Comparison of ENCODE assay signal across 8 cellular contexts in the genomic region with DNA sequence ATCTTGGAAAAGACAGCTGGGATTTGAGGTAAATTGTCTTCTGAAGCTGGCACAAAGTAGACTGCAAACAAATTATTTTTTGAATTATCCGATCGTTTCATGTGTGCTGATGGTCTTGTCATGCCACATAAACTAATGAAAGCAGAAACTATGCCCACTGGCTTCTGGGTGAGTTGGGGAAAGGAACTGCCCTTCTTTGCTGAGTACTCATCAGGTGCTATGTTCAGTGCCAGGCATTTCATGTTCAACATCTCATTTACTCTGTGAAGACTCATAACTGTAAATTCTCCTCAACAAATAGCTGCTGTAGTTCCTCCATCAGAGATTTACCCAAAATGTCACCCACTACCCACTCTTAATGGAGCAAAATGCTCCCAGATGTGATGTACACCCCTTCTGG. TPM values are rescaled to one million over a fixed set of nuclear protein-coding genes. Genes with fewer than 3 reads are reported as not detected.
DNase-seq lines count a peak whose midpoint lies in the region; ATAC-seq and TF ChIP-seq lines count a peak whose summit lies in the region.

No MANE protein-coding gene starts in this region.

- peaks cover 3 to 19% of the 10 kb centered on the region in 2 experiments for H3K36me3 ChIP-seq in HEK293 (ENCODE audit: control insufficient read depth in 2 of 2, insufficient read depth in 1 of 2, low read length in 2 of 2)
- no peaks in the 10 kb centered on the region for H3K36me3 ChIP-seq in skeletal muscle tissue (ENCODE audit: control insufficient read depth in 3 of 3, insufficient read depth in 3 of 3, low read length in 3 of 3)

- POLR2A ChIA-PET in HEK293 (lab: Yijun Ruan, JAX) = interaction anchor here (1.6 to 2.3 kb wide), 2 partner anchors 10 to 19 kb away, joined by 4 to 22 read pairs; partner anchors contain the start of gene MYCL
- POLR2A ChIA-PET in T-cell (lab: Charles Lee) = no interaction called here

- no peak overlapping the region for H3K27ac Mint-ChIP-seq in T-cell

- H3K4me1 Mint-ChIP-seq in T-cell = peaks cover 47 to 49% (median 48%) of the 10 kb centered on the region in 3 donors

- H3K9me3 ChIP-seq in HEK293 (ENCODE audit: control insufficient read depth, insufficient read depth, low read depth, low read length) = no peaks in the 10 kb centered on the region
- no peaks in the 10 kb centered on the region for H3K9me3 ChIP-seq in skeletal muscle tissue (ENCODE audit: control insufficient read depth in 3 of 3, low read length in 3 of 3)

- CTCF ChIA-PET in HEK293 (lab: Yijun Ruan, JAX) (interaction anchor here (0.7 kb wide), 1 partner anchor 784 kb away, joined by 4 read pairs; no protein-coding TSS in a partner anchor), T-cell (lab: Charles Lee) (interaction anchor here (0.6 to 1.1 kb wide), 3 partner anchors 37 to 453 kb away, joined by 3 to 4 read pairs (median 4); no protein-coding TSS in a partner anchor)

- peaks cover 11% of the 10 kb centered on the region for H3K4me1 ChIP-seq in HEK293 (ENCODE audit: control insufficient read depth, insufficient read depth, low read length)
- peaks cover 15 to 30% (median 18%) of the 10 kb centered on the region in 3 donors for H3K4me1 ChIP-seq in skeletal muscle tissue (ENCODE audit: control insufficient read depth in 3 of 3, insufficient read depth in 3 of 3, low read length in 3 of 3)

- H3K4me3 Mint-ChIP-seq in T-cell = peak overlapping the region; percentile 94 to 95 (median 95)

- H3K4me3 ChIP-seq in HEK293 (ENCODE audit: low read depth, low read length) (peak overlapping the region; percentile 94), foreskin fibroblast (ENCODE audit: low read depth in 1 of 2, low read length in 2 of 2) (peak overlapping the region; percentile 89 to 95), skeletal muscle tissue (ENCODE audit: low read length in 3 of 3) (peak overlapping the region; percentile 86 to 100 (median 96))

- H3K27me3 Mint-ChIP-seq in T-cell = peaks cover 0 to 2% of the 10 kb centered on the region in 2 donors

- H3K27me3 ChIP-seq in skeletal muscle tissue (ENCODE audit: control insufficient read depth in 3 of 3, insufficient read depth in 3 of 3, low read length in 3 of 3) = no peaks in the 10 kb centered on the region

- peaks cover 11% of the 10 kb centered on the region for H3K36me3 Mint-ChIP-seq in T-cell

- H3K9ac ChIP-seq in skeletal muscle tissue (ENCODE audit: low read depth in 1 of 3, low read length in 3 of 3) = peak overlapping the region; percentile 34 to 85 (median 77)

- TF ChIP-seq CTCF in HEK293 (tag by site-specific recombination; IDR thresholded peaks at IDR 0.05) (no peak), foreskin fibroblast (IDR thresholded peaks at IDR 0.05; ENCODE audit: low read depth, low read length) (no peak)

- H3K27ac ChIP-seq in HEK293 (ENCODE audit: extremely low read depth, low read depth, low read length) = no peak overlapping the region
- no peak overlapping the region for H3K27ac ChIP-seq in skeletal muscle tissue (ENCODE audit: low read depth, low read length)

- no peaks in the 10 kb centered on the region for H3K9me3 Mint-ChIP-seq in T-cell

- ATAC-seq in T-cell (replicated peaks in 1 of 4) = no peak
- ATAC-seq in GM18907 (IDR thresholded peaks at IDR 0.05; ENCODE audit: unreplicated experiment) = no peak

- DNase-seq in T-cell = no peak
- DNase-seq in foreskin fibroblast = no peak
- no peak for DNase-seq in NCI-H524 (lab: John Stamatoyannopoulos, UW)
- no peak for DNase-seq in iPS-NIHi11 (ENCODE audit: low spot score)
- no peak for DNase-seq in 8988T

TF ChIP-seq in HEK293, 187 proteins besides CTCF, POLR2A, EP300 and RAD21:
- TF ChIP-seq SP2 (tag by site-specific recombination; IDR thresholded peaks at IDR 0.05) = no peak
- TF ChIP-seq KLF9 (tag by site-specific recombination; IDR thresholded peaks at IDR 0.05; ENCODE audit: low read depth) = 0 out of 2 replicates have a peak, but pooled peaks have one; percentile 4
- peak; percentile 92 for TF ChIP-seq ZNF10 (tag by site-specific recombination; IDR thresholded peaks at IDR 0.05)
TF ChIP-seq in HEK293: peak in this region for 2.

RNA-seq across cellular contexts. Expression of gene TRIT1, which starts 1.2 kb away (rescaled TPM):
- total RNA-seq in T-cell (10 to 100 TPM; 12.2 to 17.4 (median 16.0) TPM), skeletal muscle tissue (26.6 TPM)

RNA-seq across cellular contexts. Expression of gene MYCL, which starts 19.6 kb away (rescaled TPM):
- total RNA-seq in T-cell = under 1 TPM; 0.13 to 0.38 (median 0.22) TPM
- 1.0 TPM for total RNA-seq in skeletal muscle tissue
